19 cellular contexts compared by ENCODE assay signal in genomic region chr3:160185711-160186110, GRCh38. TPM values are rescaled to one million over a fixed set of nuclear protein-coding genes. Genes with fewer than 3 reads are reported as not detected.
"Had no signal": no experiment of that assay in that cellular context is flagged by ENCODE, and none has a peak within 500 bp of the region (broad histone marks: within the 10 kb centered on the region; RNA-seq: fewer than 3 reads in every experiment).

No MANE protein-coding gene starts in this region.

- H3K4me1 ChIP-seq: adrenal gland, foreskin keratinocyte had no signal

- H3K9me3 Mint-ChIP-seq: mesothelial cell of epicardium; stimulated activated naive B cell treated with anti-CD40 and anti-IgM and Interleukin-4, amounts not matched to agents 10 μg/mL and 1 μg/mL and 100 μg/mL, for 72 hours; T-helper 2 cell treated with Interferon-gamma antibody and Interleukin-4, amounts not matched to agents 5 μg/mL and 100 μg/mL, for 36 hours had no signal

- H3K36me3 Mint-ChIP-seq: activated naive CD4-positive, alpha-beta T cell treated with anti-CD3 and anti-CD28 coated beads, Interleukin-2, amount 50 U/mL, for 72 hours; mesothelial cell of epicardium; naive B cell; stimulated activated naive B cell treated with anti-CD40 and anti-IgM and Interleukin-4, amounts not matched to agents 10 μg/mL and 1 μg/mL and 100 μg/mL, for 72 hours; WTC11 had no signal

- H3K4me3 Mint-ChIP-seq: activated CD4-positive, alpha-beta T cell treated with anti-CD3 and anti-CD28 coated beads for 36 hours; effector memory CD8-positive, alpha-beta T cell; mesothelial cell of epicardium; naive B cell; stimulated activated naive B cell treated with anti-CD40 and anti-IgM and Interleukin-4, amounts not matched to agents 10 μg/mL and 1 μg/mL and 100 μg/mL, for 72 hours; T-helper 2 cell treated with Interferon-gamma antibody and Interleukin-4, amounts not matched to agents 5 μg/mL and 100 μg/mL, for 36 hours; WTC11 had no signal

- H3K27ac Mint-ChIP-seq: activated CD4-positive, alpha-beta T cell treated with anti-CD3 and anti-CD28 coated beads for 36 hours; activated naive CD4-positive, alpha-beta T cell treated with anti-CD3 and anti-CD28 coated beads, Interleukin-2, amount 50 U/mL, for 72 hours; effector memory CD8-positive, alpha-beta T cell; mesothelial cell of epicardium; naive B cell; stimulated activated naive B cell treated with anti-CD40 and anti-IgM and Interleukin-4, amounts not matched to agents 10 μg/mL and 1 μg/mL and 100 μg/mL, for 72 hours; T-helper 2 cell treated with Interferon-gamma antibody and Interleukin-4, amounts not matched to agents 5 μg/mL and 100 μg/mL, for 36 hours; WTC11 had no signal

- H3K27me3 ChIP-seq: adrenal gland, cardiac muscle cell, ovary had no signal

- H3K9me3 ChIP-seq: adrenal gland, ovary had no signal

- H3K4me1 Mint-ChIP-seq: activated CD4-positive, alpha-beta T cell treated with anti-CD3 and anti-CD28 coated beads for 36 hours; naive B cell had no signal

- H3K36me3 ChIP-seq: adrenal gland, cardiac muscle cell, ovary had no signal

- ATAC-seq: activated CD4-positive, alpha-beta T cell treated with anti-CD3 and anti-CD28 coated beads for 36 hours; activated naive CD4-positive, alpha-beta T cell treated with anti-CD3 and anti-CD28 coated beads, Interleukin-2, amount 50 U/mL, for 72 hours; effector memory CD8-positive, alpha-beta T cell; foreskin keratinocyte; left cardiac atrium; sciatic nerve; stimulated activated naive B cell treated with anti-CD40 and anti-IgM and Interleukin-4, amounts not matched to agents 10 μg/mL and 1 μg/mL and 100 μg/mL, for 72 hours; WTC11 had no signal

- H3K4me3 ChIP-seq: adrenal gland, cardiac muscle cell, lung, ovary had no signal

- H3K27ac ChIP-seq: adrenal gland, cardiac muscle cell, foreskin keratinocyte, ovary had no signal

- DNase-seq: activated CD4-positive, alpha-beta T cell treated with anti-CD3 and anti-CD28 coated beads for 36 hours; activated CD4-positive, alpha-beta T cell treated with anti-CD3 and anti-CD28 coated beads, Interleukin-2, amount 50 U/mL, for 48 hours; activated gamma-delta T cell; effector memory CD8-positive, alpha-beta T cell; foreskin keratinocyte; hippocampal formation; left cardiac atrium; naive B cell; ovary; stimulated activated naive B cell treated with anti-CD40 and anti-IgM and Interleukin-4, amounts not matched to agents 10 μg/mL and 1 μg/mL and 100 μg/mL, for 72 hours had no signal

RNA-seq across cellular contexts. Expression of gene C3orf80, which starts 39.5 kb away (rescaled TPM):
- total RNA-seq: dermis microvascular lymphatic vessel endothelial cell, foreskin keratinocyte, mesothelial cell of epicardium had no signal
- polyA plus RNA-seq: foreskin keratinocyte had no signal
